In genomic region chr7:17492437-17492836, GRCh38 we compare ENCODE assay signal across 1 cellular context.
TF ChIP-seq lines count a peak whose summit lies in the region.

No MANE protein-coding gene starts in this region.

TF ChIP-seq in GM12878, 131 proteins besides CTCF, POLR2A, EP300 and RAD21 (continued from another document and continues in another):
- TF ChIP-seq, protein P1, sequence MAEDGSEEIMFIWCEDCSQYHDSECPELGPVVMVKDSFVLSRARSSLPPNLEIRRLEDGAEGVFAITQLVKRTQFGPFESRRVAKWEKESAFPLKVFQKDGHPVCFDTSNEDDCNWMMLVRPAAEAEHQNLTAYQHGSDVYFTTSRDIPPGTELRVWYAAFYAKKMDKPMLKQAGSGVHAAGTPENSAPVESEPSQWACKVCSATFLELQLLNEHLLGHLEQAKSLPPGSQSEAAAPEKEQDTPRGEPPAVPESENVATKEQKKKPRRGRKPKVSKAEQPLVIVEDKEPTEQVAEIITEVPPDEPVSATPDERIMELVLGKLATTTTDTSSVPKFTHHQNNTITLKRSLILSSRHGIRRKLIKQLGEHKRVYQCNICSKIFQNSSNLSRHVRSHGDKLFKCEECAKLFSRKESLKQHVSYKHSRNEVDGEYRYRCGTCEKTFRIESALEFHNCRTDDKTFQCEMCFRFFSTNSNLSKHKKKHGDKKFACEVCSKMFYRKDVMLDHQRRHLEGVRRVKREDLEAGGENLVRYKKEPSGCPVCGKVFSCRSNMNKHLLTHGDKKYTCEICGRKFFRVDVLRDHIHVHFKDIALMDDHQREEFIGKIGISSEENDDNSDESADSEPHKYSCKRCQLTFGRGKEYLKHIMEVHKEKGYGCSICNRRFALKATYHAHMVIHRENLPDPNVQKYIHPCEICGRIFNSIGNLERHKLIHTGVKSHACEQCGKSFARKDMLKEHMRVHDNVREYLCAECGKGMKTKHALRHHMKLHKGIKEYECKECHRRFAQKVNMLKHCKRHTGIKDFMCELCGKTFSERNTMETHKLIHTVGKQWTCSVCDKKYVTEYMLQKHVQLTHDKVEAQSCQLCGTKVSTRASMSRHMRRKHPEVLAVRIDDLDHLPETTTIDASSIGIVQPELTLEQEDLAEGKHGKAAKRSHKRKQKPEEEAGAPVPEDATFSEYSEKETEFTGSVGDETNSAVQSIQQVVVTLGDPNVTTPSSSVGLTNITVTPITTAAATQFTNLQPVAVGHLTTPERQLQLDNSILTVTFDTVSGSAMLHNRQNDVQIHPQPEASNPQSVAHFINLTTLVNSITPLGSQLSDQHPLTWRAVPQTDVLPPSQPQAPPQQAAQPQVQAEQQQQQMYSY (CRISPR knock-in tag; IDR thresholded peaks at IDR 0.05): no peak
- TF ChIP-seq POU2F2 (IDR thresholded peaks at IDR 0.05; ENCODE audit: borderline replicate concordance, low read depth, low read length): no peak
- no peak for TF ChIP-seq SREBF1 (IDR thresholded peaks at IDR 0.05; ENCODE audit: low read length)
- TF ChIP-seq RCOR1 (conservative IDR thresholded peaks at IDR 0.05; ENCODE audit: low read depth, low read length): no peak
- no peak for TF ChIP-seq PAX5 (IDR thresholded peaks at IDR 0.05; ENCODE audit: borderline replicate concordance, low read depth, low read length)
- no peak for TF ChIP-seq TCF7 (IDR thresholded peaks at IDR 0.05; ENCODE audit: borderline replicate concordance)
- TF ChIP-seq TCF12 (IDR thresholded peaks at IDR 0.05; ENCODE audit: low read depth, low read length): 0 out of 2 replicates have a peak, but pooled peaks have one; percentile 19
- TF ChIP-seq, protein P2, sequence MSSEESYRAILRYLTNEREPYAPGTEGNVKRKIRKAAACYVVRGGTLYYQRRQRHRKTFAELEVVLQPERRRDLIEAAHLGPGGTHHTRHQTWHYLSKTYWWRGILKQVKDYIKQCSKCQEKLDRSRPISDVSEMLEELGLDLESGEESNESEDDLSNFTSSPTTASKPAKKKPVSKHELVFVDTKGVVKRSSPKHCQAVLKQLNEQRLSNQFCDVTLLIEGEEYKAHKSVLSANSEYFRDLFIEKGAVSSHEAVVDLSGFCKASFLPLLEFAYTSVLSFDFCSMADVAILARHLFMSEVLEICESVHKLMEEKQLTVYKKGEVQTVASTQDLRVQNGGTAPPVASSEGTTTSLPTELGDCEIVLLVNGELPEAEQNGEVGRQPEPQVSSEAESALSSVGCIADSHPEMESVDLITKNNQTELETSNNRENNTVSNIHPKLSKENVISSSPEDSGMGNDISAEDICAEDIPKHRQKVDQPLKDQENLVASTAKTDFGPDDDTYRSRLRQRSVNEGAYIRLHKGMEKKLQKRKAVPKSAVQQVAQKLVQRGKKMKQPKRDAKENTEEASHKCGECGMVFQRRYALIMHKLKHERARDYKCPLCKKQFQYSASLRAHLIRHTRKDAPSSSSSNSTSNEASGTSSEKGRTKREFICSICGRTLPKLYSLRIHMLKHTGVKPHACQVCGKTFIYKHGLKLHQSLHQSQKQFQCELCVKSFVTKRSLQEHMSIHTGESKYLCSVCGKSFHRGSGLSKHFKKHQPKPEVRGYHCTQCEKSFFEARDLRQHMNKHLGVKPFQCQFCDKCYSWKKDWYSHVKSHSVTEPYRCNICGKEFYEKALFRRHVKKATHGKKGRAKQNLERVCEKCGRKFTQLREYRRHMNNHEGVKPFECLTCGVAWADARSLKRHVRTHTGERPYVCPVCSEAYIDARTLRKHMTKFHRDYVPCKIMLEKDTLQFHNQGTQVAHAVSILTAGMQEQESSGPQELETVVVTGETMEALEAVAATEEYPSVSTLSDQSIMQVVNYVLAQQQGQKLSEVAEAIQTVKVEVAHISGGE (CRISPR knock-in tag; IDR thresholded peaks at IDR 0.05): no peak
- TF ChIP-seq HDAC6 (IDR thresholded peaks at IDR 0.05; ENCODE audit: unreplicated experiment): no peak
- TF ChIP-seq ZBED1 (IDR thresholded peaks at IDR 0.05; ENCODE audit: borderline replicate concordance): no peak
- TF ChIP-seq SPI1 (IDR thresholded peaks at IDR 0.05; ENCODE audit: borderline replicate concordance, insufficient read depth, low read depth, low read length): no peak
- no peak for TF ChIP-seq MYB (IDR thresholded peaks at IDR 0.05; ENCODE audit: borderline replicate concordance, low read depth, low read length)
- no peak for TF ChIP-seq RFX5 (IDR thresholded peaks at IDR 0.05; ENCODE audit: low read depth, low read length)
- TF ChIP-seq MXI1 (IDR thresholded peaks at IDR 0.05; ENCODE audit: low read depth, low read length): peak; percentile 59; the same call in 1 of the 2 replicates
- no peak for TF ChIP-seq GATAD2B (conservative IDR thresholded peaks at IDR 0.05; ENCODE audit: low read depth)
- no peak; the same call in 1 of the 2 replicates for TF ChIP-seq STAT3 (IDR thresholded peaks at IDR 0.05; ENCODE audit: low read depth, low read length)
- no peak for TF ChIP-seq ZNF384 (IDR thresholded peaks at IDR 0.05; ENCODE audit: borderline replicate concordance, low read depth, low read length)
- no peak for TF ChIP-seq ESRRA (IDR thresholded peaks at IDR 0.05; ENCODE audit: low read length)
- TF ChIP-seq ZNF687 (IDR thresholded peaks at IDR 0.05): peak; percentile 25; the same call in 1 of the 2 replicates
- TF ChIP-seq RB1 (IDR thresholded peaks at IDR 0.05; ENCODE audit: borderline replicate concordance): no peak
- no peak for TF ChIP-seq SREBF2 (IDR thresholded peaks at IDR 0.05; ENCODE audit: low read length)
- TF ChIP-seq CREM (IDR thresholded peaks at IDR 0.05; ENCODE audit: low read depth): peak; percentile 37; the same call in 1 of the 2 replicates
- TF ChIP-seq ZBTB40 (IDR thresholded peaks at IDR 0.05; ENCODE audit: borderline replicate concordance): no peak
- no peak for TF ChIP-seq HDAC2 (IDR thresholded peaks at IDR 0.05)
- TF ChIP-seq BMI1 (IDR thresholded peaks at IDR 0.05; ENCODE audit: borderline replicate concordance): 0 out of 2 replicates have a peak, but pooled peaks have one; percentile 48
- TF ChIP-seq CBFB (IDR thresholded peaks at IDR 0.05; ENCODE audit: low read depth): no peak
- no peak for TF ChIP-seq TAF1 (IDR thresholded peaks at IDR 0.05; ENCODE audit: borderline replicate concordance, low read depth, low read length)
- TF ChIP-seq STAT1 (conservative IDR thresholded peaks at IDR 0.05): no peak
- TF ChIP-seq KDM1A (IDR thresholded peaks at IDR 0.05; ENCODE audit: borderline replicate concordance): no peak
- TF ChIP-seq USF1 (IDR thresholded peaks at IDR 0.05; ENCODE audit: borderline replicate concordance, extremely low read length, insufficient read depth, low read depth, low read length): no peak
- no peak for TF ChIP-seq ZZZ3 (IDR thresholded peaks at IDR 0.05; ENCODE audit: control insufficient read depth, insufficient read length, low read depth)
- TF ChIP-seq FOXK2 (IDR thresholded peaks at IDR 0.05): no peak; the same call in 1 of the 2 replicates
- TF ChIP-seq ATF7 (IDR thresholded peaks at IDR 0.05; ENCODE audit: low read depth): peak; percentile 68
- peak; percentile 76 for TF ChIP-seq BCL11A (IDR thresholded peaks at IDR 0.05; ENCODE audit: low read depth, low read length)
- TF ChIP-seq SRF (IDR thresholded peaks at IDR 0.05; ENCODE audit: low read depth in 2 of 2, low read length in 2 of 2): no peak
- TF ChIP-seq DPF2 (IDR thresholded peaks at IDR 0.05): 0 out of 2 replicates have a peak, but pooled peaks have one; percentile 54
- TF ChIP-seq TBL1XR1 (IDR thresholded peaks at IDR 0.05; ENCODE audit: low read depth, low read length): no peak
- no peak for TF ChIP-seq ZBTB4 (CRISPR knock-in tag; IDR thresholded peaks at IDR 0.05)
- TF ChIP-seq MEF2A (IDR thresholded peaks at IDR 0.05; ENCODE audit: insufficient read depth, low read depth, low read length): no peak
- no peak for TF ChIP-seq MEF2B (IDR thresholded peaks at IDR 0.05; ENCODE audit: partially characterized antibody, poor library complexity, severe bottlenecking)
- TF ChIP-seq ZNF217 (IDR thresholded peaks at IDR 0.05): no peak
